In genomic region chr17:67378444-67379250, GRCh38 we compare ENCODE assay signal across 1 cellular context.
A peak's percentile ranks its signal among the peaks of the same experiment; 100 is the strongest.
TF ChIP-seq lines count a peak whose summit lies in the region.

No MANE protein-coding gene starts in this region.

TF ChIP-seq in HepG2, 621 proteins besides CTCF, POLR2A, EP300 and RAD21 (continued from another document and continues in another):
- TF ChIP-seq HNF1A (IDR thresholded peaks at IDR 0.05; ENCODE audit: low read depth), result no peak
- no peak for TF ChIP-seq HNF1A (CRISPR knock-in tag; IDR thresholded peaks at IDR 0.05; ENCODE audit: borderline replicate concordance)
- peak; percentile 17; the same call in 1 of the 2 replicates for TF ChIP-seq PHF21A (CRISPR knock-in tag; IDR thresholded peaks at IDR 0.05)
- no peak; the same call in 1 of the 2 replicates for TF ChIP-seq KLF6 (CRISPR knock-in tag; IDR thresholded peaks at IDR 0.05)
- TF ChIP-seq CREM (IDR thresholded peaks at IDR 0.05), result no peak
- no peak for TF ChIP-seq CREM (CRISPR knock-in tag; IDR thresholded peaks at IDR 0.05)
- no peak for TF ChIP-seq E2F1 (CRISPR knock-in tag; IDR thresholded peaks at IDR 0.05)
- TF ChIP-seq ARID2 (CRISPR knock-in tag; IDR thresholded peaks at IDR 0.05; ENCODE audit: borderline replicate concordance), result no peak
- TF ChIP-seq RFX3 (CRISPR knock-in tag; IDR thresholded peaks at IDR 0.05), result no peak
- no peak for TF ChIP-seq CAMTA2 (CRISPR knock-in tag; IDR thresholded peaks at IDR 0.05; ENCODE audit: borderline replicate concordance)
- no peak for TF ChIP-seq ZNF362 (CRISPR knock-in tag; IDR thresholded peaks at IDR 0.05; ENCODE audit: borderline replicate concordance)
- TF ChIP-seq ZNF777 (CRISPR knock-in tag; IDR thresholded peaks at IDR 0.05), result peak; percentile 99
- 0 out of 2 replicates have a peak, but pooled peaks have one; percentile 70 for TF ChIP-seq ZNF230 (CRISPR knock-in tag; IDR thresholded peaks at IDR 0.05)
- peak; percentile 37; the same call in 1 of the 2 replicates for TF ChIP-seq ZNF639 (CRISPR knock-in tag; conservative IDR thresholded peaks at IDR 0.05)
- TF ChIP-seq THAP9 (CRISPR knock-in tag; IDR thresholded peaks at IDR 0.05; ENCODE audit: borderline replicate concordance), result no peak
- no peak for TF ChIP-seq NPAS2 (CRISPR knock-in tag; IDR thresholded peaks at IDR 0.05; ENCODE audit: borderline replicate concordance)
- TF ChIP-seq ELF4 (CRISPR knock-in tag; IDR thresholded peaks at IDR 0.05; ENCODE audit: borderline replicate concordance), result no peak
- TF ChIP-seq ZNF878 (CRISPR knock-in tag; IDR thresholded peaks at IDR 0.05), result no peak
- no peak for TF ChIP-seq ZMAT5 (CRISPR knock-in tag; IDR thresholded peaks at IDR 0.05; ENCODE audit: borderline replicate concordance, low read depth)
- peak; percentile 21 for TF ChIP-seq ZEB1 (IDR thresholded peaks at IDR 0.05; ENCODE audit: insufficient replicate concordance, low read depth)
- no peak for TF ChIP-seq DNMT1 (CRISPR knock-in tag; IDR thresholded peaks at IDR 0.05)
- no peak for TF ChIP-seq HOXA7 (CRISPR knock-in tag; IDR thresholded peaks at IDR 0.05)
- 0 out of 2 replicates have a peak, but pooled peaks have one; percentile 46 for TF ChIP-seq ZNF296 (CRISPR knock-in tag; conservative IDR thresholded peaks at IDR 0.05)
- TF ChIP-seq SOX5 (CRISPR knock-in tag; IDR thresholded peaks at IDR 0.05; ENCODE audit: borderline replicate concordance), result no peak
- peak; percentile 78; the same call in 1 of the 2 replicates for TF ChIP-seq ZSCAN12 (CRISPR knock-in tag; IDR thresholded peaks at IDR 0.05)
- no peak for TF ChIP-seq TBX3 (IDR thresholded peaks at IDR 0.05; ENCODE audit: borderline replicate concordance)
- peak; percentile 61 for TF ChIP-seq HNRNPLL (IDR thresholded peaks at IDR 0.05; ENCODE audit: low read depth, low read length, poor library complexity, severe bottlenecking)
- no peak for TF ChIP-seq ZNF589 (CRISPR knock-in tag; conservative IDR thresholded peaks at IDR 0.05)
- TF ChIP-seq GABPA (IDR thresholded peaks at IDR 0.05; ENCODE audit: low read depth, low read length), result 0 out of 2 replicates have a peak, but pooled peaks have one; percentile 17
- TF ChIP-seq GABPA (CRISPR knock-in tag; IDR thresholded peaks at IDR 0.05; ENCODE audit: low read depth), result no peak
- no peak for TF ChIP-seq CHD4 (IDR thresholded peaks at IDR 0.05; ENCODE audit: borderline replicate concordance, low read length)
- no peak for TF ChIP-seq NFIB (CRISPR knock-in tag; IDR thresholded peaks at IDR 0.05; ENCODE audit: borderline replicate concordance)
- TF ChIP-seq ZKSCAN8 (CRISPR knock-in tag; IDR thresholded peaks at IDR 0.05; ENCODE audit: borderline replicate concordance), result no peak
- no peak for TF ChIP-seq ZNF10 (CRISPR knock-in tag; IDR thresholded peaks at IDR 0.05; ENCODE audit: borderline replicate concordance, low read depth)
- TF ChIP-seq PHB2 (IDR thresholded peaks at IDR 0.05; ENCODE audit: partially characterized antibody), result no peak
- peak; percentile 46; the same call in 1 of the 2 replicates for TF ChIP-seq ZNF792 (CRISPR knock-in tag; IDR thresholded peaks at IDR 0.05)
- TF ChIP-seq EHMT2 (IDR thresholded peaks at IDR 0.05; ENCODE audit: borderline replicate concordance, low read depth, low read length), result no peak
- no peak for TF ChIP-seq DMTF1 (CRISPR knock-in tag; IDR thresholded peaks at IDR 0.05)
- no peak for TF ChIP-seq ZNF562 (CRISPR knock-in tag; IDR thresholded peaks at IDR 0.05; ENCODE audit: borderline replicate concordance)
- no peak for TF ChIP-seq HHEX (CRISPR knock-in tag; IDR thresholded peaks at IDR 0.05)
- no peak for TF ChIP-seq PAXIP1 (CRISPR knock-in tag; conservative IDR thresholded peaks at IDR 0.05)
- 0 out of 2 replicates have a peak, but pooled peaks have one; percentile 46 for TF ChIP-seq MED13 (CRISPR knock-in tag; IDR thresholded peaks at IDR 0.05)
- no peak for TF ChIP-seq LBX2 (CRISPR knock-in tag; IDR thresholded peaks at IDR 0.05; ENCODE audit: borderline replicate concordance)
- no peak for TF ChIP-seq HNRNPUL1 (IDR thresholded peaks at IDR 0.05; ENCODE audit: low read depth, low read length)
- TF ChIP-seq RELA (CRISPR knock-in tag; IDR thresholded peaks at IDR 0.05), result no peak
- TF ChIP-seq ZNF607 (CRISPR knock-in tag; IDR thresholded peaks at IDR 0.05; ENCODE audit: borderline replicate concordance), result peak; percentile 87
- peak; percentile 63; the same call in 1 of the 2 replicates for TF ChIP-seq ZNF773 (CRISPR knock-in tag; IDR thresholded peaks at IDR 0.05; ENCODE audit: borderline replicate concordance)
- no peak for TF ChIP-seq ZBTB21 (CRISPR knock-in tag; IDR thresholded peaks at IDR 0.05)
- peak; percentile 37; the same call in 1 of the 2 replicates for TF ChIP-seq DR1 (CRISPR knock-in tag; IDR thresholded peaks at IDR 0.05)
- no peak for TF ChIP-seq CREB1 (IDR thresholded peaks at IDR 0.05)
- no peak for TF ChIP-seq CREB1 (CRISPR knock-in tag; IDR thresholded peaks at IDR 0.05)
- TF ChIP-seq CBX5 (CRISPR knock-in tag; IDR thresholded peaks at IDR 0.05; ENCODE audit: borderline replicate concordance), result peak; percentile 29; the same call in 1 of the 2 replicates
- TF ChIP-seq SMARCC2 (IDR thresholded peaks at IDR 0.05), result no peak
- TF ChIP-seq SCMH1 (CRISPR knock-in tag; IDR thresholded peaks at IDR 0.05; ENCODE audit: borderline replicate concordance), result no peak
- TF ChIP-seq ONECUT2 (CRISPR knock-in tag; IDR thresholded peaks at IDR 0.05), result no peak
